2 cellular contexts compared by ENCODE assay signal in the genomic region with DNA sequence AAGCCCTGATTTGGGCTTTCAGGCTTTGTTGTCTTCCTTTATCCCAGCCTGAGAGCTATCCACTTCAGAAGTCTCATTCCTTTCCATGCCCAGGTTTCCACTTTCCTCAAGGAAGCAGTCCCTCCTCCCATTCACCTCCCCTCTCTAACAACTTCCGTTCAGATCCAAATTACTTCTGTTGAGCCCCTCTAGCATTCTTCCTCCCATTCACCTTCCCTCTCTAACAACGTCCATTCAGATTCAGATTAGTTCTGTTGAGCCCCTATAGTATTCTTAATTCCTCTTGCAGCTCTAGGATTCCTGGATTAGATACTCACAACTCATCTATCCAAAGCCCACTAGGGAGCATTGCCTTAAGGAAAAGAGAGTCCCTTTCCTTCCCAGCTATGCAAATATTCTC.
TF ChIP-seq lines count a peak whose summit lies in the region.

No MANE protein-coding gene starts in this region.

TF ChIP-seq in GM23338, 12 proteins besides CTCF, POLR2A, EP300 and RAD21 (continued from another document):
- TF ChIP-seq, protein P1, sequence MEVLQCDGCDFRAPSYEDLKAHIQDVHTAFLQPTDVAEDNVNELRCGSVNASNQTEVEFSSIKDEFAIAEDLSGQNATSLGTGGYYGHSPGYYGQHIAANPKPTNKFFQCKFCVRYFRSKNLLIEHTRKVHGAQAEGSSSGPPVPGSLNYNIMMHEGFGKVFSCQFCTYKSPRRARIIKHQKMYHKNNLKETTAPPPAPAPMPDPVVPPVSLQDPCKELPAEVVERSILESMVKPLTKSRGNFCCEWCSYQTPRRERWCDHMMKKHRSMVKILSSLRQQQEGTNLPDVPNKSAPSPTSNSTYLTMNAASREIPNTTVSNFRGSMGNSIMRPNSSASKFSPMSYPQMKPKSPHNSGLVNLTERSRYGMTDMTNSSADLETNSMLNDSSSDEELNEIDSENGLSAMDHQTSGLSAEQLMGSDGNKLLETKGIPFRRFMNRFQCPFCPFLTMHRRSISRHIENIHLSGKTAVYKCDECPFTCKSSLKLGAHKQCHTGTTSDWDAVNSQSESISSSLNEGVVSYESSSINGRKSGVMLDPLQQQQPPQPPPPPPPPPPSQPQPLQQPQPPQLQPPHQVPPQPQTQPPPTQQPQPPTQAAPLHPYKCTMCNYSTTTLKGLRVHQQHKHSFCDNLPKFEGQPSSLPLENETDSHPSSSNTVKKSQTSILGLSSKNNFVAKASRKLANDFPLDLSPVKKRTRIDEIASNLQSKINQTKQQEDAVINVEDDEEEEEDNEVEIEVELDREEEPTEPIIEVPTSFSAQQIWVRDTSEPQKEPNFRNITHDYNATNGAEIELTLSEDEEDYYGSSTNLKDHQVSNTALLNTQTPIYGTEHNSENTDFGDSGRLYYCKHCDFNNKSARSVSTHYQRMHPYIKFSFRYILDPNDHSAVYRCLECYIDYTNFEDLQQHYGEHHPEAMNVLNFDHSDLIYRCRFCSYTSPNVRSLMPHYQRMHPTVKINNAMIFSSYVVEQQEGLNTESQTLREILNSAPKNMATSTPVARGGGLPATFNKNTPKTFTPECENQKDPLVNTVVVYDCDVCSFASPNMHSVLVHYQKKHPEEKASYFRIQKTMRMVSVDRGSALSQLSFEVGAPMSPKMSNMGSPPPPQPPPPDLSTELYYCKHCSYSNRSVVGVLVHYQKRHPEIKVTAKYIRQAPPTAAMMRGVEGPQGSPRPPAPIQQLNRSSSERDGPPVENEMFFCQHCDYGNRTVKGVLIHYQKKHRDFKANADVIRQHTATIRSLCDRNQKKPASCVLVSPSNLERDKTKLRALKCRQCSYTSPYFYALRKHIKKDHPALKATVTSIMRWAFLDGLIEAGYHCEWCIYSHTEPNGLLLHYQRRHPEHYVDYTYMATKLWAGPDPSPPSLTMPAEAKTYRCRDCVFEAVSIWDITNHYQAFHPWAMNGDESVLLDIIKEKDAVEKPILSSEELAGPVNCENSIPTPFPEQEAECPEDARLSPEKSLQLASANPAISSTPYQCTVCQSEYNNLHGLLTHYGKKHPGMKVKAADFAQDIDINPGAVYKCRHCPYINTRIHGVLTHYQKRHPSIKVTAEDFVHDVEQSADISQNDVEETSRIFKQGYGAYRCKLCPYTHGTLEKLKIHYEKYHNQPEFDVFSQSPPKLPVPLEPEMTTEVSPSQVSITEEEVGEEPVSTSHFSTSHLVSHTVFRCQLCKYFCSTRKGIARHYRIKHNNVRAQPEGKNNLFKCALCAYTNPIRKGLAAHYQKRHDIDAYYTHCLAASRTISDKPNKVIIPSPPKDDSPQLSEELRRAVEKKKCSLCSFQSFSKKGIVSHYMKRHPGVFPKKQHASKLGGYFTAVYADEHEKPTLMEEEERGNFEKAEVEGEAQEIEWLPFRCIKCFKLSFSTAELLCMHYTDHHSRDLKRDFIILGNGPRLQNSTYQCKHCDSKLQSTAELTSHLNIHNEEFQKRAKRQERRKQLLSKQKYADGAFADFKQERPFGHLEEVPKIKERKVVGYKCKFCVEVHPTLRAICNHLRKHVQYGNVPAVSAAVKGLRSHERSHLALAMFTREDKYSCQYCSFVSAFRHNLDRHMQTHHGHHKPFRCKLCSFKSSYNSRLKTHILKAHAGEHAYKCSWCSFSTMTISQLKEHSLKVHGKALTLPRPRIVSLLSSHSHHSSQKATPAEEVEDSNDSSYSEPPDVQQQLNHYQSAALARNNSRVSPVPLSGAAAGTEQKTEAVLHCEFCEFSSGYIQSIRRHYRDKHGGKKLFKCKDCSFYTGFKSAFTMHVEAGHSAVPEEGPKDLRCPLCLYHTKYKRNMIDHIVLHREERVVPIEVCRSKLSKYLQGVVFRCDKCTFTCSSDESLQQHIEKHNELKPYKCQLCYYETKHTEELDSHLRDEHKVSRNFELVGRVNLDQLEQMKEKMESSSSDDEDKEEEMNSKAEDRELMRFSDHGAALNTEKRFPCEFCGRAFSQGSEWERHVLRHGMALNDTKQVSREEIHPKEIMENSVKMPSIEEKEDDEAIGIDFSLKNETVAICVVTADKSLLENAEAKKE (CRISPR knock-in tag; IDR thresholded peaks at IDR 0.05): peak; percentile 12
TF ChIP-seq in GM23338: peak in this region for 1.

TF ChIP-seq in WTC11, 78 proteins besides CTCF, POLR2A, EP300 and RAD21 (continued from another document):
- TF ChIP-seq, protein P2, sequence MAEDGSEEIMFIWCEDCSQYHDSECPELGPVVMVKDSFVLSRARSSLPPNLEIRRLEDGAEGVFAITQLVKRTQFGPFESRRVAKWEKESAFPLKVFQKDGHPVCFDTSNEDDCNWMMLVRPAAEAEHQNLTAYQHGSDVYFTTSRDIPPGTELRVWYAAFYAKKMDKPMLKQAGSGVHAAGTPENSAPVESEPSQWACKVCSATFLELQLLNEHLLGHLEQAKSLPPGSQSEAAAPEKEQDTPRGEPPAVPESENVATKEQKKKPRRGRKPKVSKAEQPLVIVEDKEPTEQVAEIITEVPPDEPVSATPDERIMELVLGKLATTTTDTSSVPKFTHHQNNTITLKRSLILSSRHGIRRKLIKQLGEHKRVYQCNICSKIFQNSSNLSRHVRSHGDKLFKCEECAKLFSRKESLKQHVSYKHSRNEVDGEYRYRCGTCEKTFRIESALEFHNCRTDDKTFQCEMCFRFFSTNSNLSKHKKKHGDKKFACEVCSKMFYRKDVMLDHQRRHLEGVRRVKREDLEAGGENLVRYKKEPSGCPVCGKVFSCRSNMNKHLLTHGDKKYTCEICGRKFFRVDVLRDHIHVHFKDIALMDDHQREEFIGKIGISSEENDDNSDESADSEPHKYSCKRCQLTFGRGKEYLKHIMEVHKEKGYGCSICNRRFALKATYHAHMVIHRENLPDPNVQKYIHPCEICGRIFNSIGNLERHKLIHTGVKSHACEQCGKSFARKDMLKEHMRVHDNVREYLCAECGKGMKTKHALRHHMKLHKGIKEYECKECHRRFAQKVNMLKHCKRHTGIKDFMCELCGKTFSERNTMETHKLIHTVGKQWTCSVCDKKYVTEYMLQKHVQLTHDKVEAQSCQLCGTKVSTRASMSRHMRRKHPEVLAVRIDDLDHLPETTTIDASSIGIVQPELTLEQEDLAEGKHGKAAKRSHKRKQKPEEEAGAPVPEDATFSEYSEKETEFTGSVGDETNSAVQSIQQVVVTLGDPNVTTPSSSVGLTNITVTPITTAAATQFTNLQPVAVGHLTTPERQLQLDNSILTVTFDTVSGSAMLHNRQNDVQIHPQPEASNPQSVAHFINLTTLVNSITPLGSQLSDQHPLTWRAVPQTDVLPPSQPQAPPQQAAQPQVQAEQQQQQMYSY (CRISPR knock-in tag; IDR thresholded peaks at IDR 0.05): no peak
TF ChIP-seq in WTC11: peak in this region for 0.
